8 cellular contexts compared by ENCODE assay signal in genomic region chr17:72560303-72561247, GRCh38.
DNase-seq lines count a peak whose midpoint lies in the region; ATAC-seq and TF ChIP-seq lines count a peak whose summit lies in the region.

No MANE protein-coding gene starts in this region.

- no peaks in the 10 kb centered on the region for H3K9me3 Mint-ChIP-seq in CD14-positive monocyte
- H3K9me3 Mint-ChIP-seq in activated T-cell treated with anti-CD3 and anti-CD28 coated beads, Interleukin-2, amount 50 U/mL, for 72 hours, result no peaks in the 10 kb centered on the region

- no peaks in the 10 kb centered on the region for H3K36me3 ChIP-seq in OCI-LY7 (ENCODE audit: insufficient read depth, low read length)

- no peak overlapping the region for H3K4me2 ChIP-seq in OCI-LY7 (ENCODE audit: low read length)

- H3K27ac Mint-ChIP-seq in CD14-positive monocyte, result no peak overlapping the region
- no peak overlapping the region for H3K27ac Mint-ChIP-seq in activated T-cell treated with anti-CD3 and anti-CD28 coated beads, Interleukin-2, amount 50 U/mL, for 72 hours

- POLR2A ChIA-PET in OCI-LY7 (lab: Charles Lee), result interaction anchor here (1.2 kb wide), 1 partner anchor 167 kb away, joined by 3 read pairs; no protein-coding TSS in a partner anchor

- intact Hi-C loops in CD14-positive monocyte (cut with micrococcal nuclease) (no loop called here), OCI-LY7 (cut with micrococcal nuclease; ENCODE audit: unreplicated experiment) (loop anchor here (1.0 to 10.0 kb wide), 3 partner anchors 166 to 810 kb away; no protein-coding TSS in a partner anchor)

- H3K4me3 Mint-ChIP-seq in CD14-positive monocyte, result no peak overlapping the region
- H3K4me3 Mint-ChIP-seq in activated T-cell treated with anti-CD3 and anti-CD28 coated beads, Interleukin-2, amount 50 U/mL, for 72 hours, result no peak overlapping the region

- ATAC-seq in GM19438 (IDR thresholded peaks at IDR 0.05; ENCODE audit: low read depth, unreplicated experiment), result peak; percentile 79
- ATAC-seq in activated T-cell treated with anti-CD3 and anti-CD28 coated beads, Interleukin-2, amount 50 U/mL, for 72 hours (replicated peaks in 1 of 2), result peak; percentile 71 to 73
- ATAC-seq in HG03108 (IDR thresholded peaks at IDR 0.05; ENCODE audit: unreplicated experiment), result no peak

- no peaks in the 10 kb centered on the region for H3K9me2 ChIP-seq in OCI-LY7 (ENCODE audit: insufficient read depth, low read length)

- H3K9me3 ChIP-seq in OCI-LY7 (ENCODE audit: low read length), result no peaks in the 10 kb centered on the region

- no peak overlapping the region for H2AFZ ChIP-seq in OCI-LY7 (ENCODE audit: low read length)

- BruUV-seq in OCI-LY7 (replicated peaks; lab: Mats Ljungman, UMichigan), result no TSS peak

- no peaks in the 10 kb centered on the region for H3K36me3 Mint-ChIP-seq in CD14-positive monocyte
- no peaks in the 10 kb centered on the region for H3K36me3 Mint-ChIP-seq in activated T-cell treated with anti-CD3 and anti-CD28 coated beads, Interleukin-2, amount 50 U/mL, for 72 hours (ENCODE audit: insufficient read depth in 2 of 2)

- H3K27me3 Mint-ChIP-seq in CD14-positive monocyte (ENCODE audit: low read depth in 3 of 3), result peaks cover 3 to 5% (median 3%) of the 10 kb centered on the region in 3 donors
- H3K27me3 Mint-ChIP-seq in activated T-cell treated with anti-CD3 and anti-CD28 coated beads, Interleukin-2, amount 50 U/mL, for 72 hours (ENCODE audit: low read depth), result no peaks in the 10 kb centered on the region

- H3K4me1 ChIP-seq in OCI-LY7 (ENCODE audit: insufficient read depth, low read length, poor library complexity, severe bottlenecking), result no peaks in the 10 kb centered on the region

- H3K4me3 ChIP-seq in Jurkat, Clone E6-1 (ENCODE audit: low read length), result no peak overlapping the region
- H3K4me3 ChIP-seq in OCI-LY7 (ENCODE audit: low read depth, low read length, poor library complexity, severe bottlenecking) (no peak overlapping the region), fibroblast of the aortic adventitia (ENCODE audit: low read depth, low read length) (no peak overlapping the region)

- CTCF ChIA-PET in OCI-LY7 (lab: Charles Lee; ENCODE audit: unreplicated experiment), result interaction anchor here (1.0 kb wide), 1 partner anchor 8 kb away, joined by 3 read pairs; no protein-coding TSS in a partner anchor

- no peak for DNase-seq in CD14-positive monocyte (ENCODE audit: low spot score)
- peak; percentile 55 for DNase-seq in Jurkat, Clone E6-1 (ENCODE audit: low read depth, low spot score)
- peak; percentile 65 for DNase-seq in OCI-LY7 (ENCODE audit: low spot score)
- peak; percentile 23 to 49 for DNase-seq in activated T-cell treated with anti-CD3 and anti-CD28 coated beads, Interleukin-2, amount 50 U/mL, for 72 hours
- DNase-seq in fibroblast of the aortic adventitia (ENCODE audit: low read depth), result peak; percentile 61
- peak in 34 of 56 donors; percentile 9 to 62 (median 29) for DNase-seq in nucleus accumbens (lab: John Stamatoyannopoulos, UW)

- H3K4me1 Mint-ChIP-seq in CD14-positive monocyte, result no peaks in the 10 kb centered on the region
- no peaks in the 10 kb centered on the region for H3K4me1 Mint-ChIP-seq in activated T-cell treated with anti-CD3 and anti-CD28 coated beads, Interleukin-2, amount 50 U/mL, for 72 hours (ENCODE audit: low read depth)

- H3K79me2 ChIP-seq in OCI-LY7 (ENCODE audit: insufficient read depth, low read depth, low read length), result no peaks in the 10 kb centered on the region

- H3K27ac ChIP-seq in OCI-LY7 (ENCODE audit: low read depth, low read length, poor library complexity, severe bottlenecking), result no peak overlapping the region

- H4K20me1 ChIP-seq in OCI-LY7 (ENCODE audit: insufficient read depth, low read length), result no peaks in the 10 kb centered on the region

- TF ChIP-seq CTCF in CD14-positive monocyte (IDR thresholded peaks at IDR 0.05), result peak; percentile 84
- TF ChIP-seq CTCF in OCI-LY7 (conservative IDR thresholded peaks at IDR 0.05; ENCODE audit: low read length), result peak; percentile 98
- peak; percentile 84 for TF ChIP-seq CTCF in fibroblast of the aortic adventitia (IDR thresholded peaks at IDR 0.05; ENCODE audit: insufficient read depth, low read length)
